Comparison of ENCODE assay signal across 24 cellular contexts in genomic region chr11:70769521-70769920, GRCh38.
"Had no signal": no experiment of that assay in that cellular context is flagged by ENCODE, and none has a peak within 500 bp of the region (broad histone marks: within the 10 kb centered on the region; RNA-seq: fewer than 3 reads in every experiment).

No MANE protein-coding gene starts in this region.

- H3K4me2 ChIP-seq: smooth muscle cell had no signal

- H3K36me3 Mint-ChIP-seq: natural killer cell treated with Interleukin-12 subunit alpha and Interleukin-12 subunit beta and Interleukin-15 and Interleukin-18, amount 100 ng/mL, for 72 hours; stimulated activated memory B cell treated with anti-CD40 and anti-IgM and Interleukin-4, amounts not matched to agents 10 μg/mL and 1 μg/mL and 100 μg/mL, for 72 hours had no signal

- H3K36me3 ChIP-seq: colonic mucosa, gastrocnemius medialis, lower lobe of right lung, pancreas, tibial artery, uterus had no signal

- H3K4me3 ChIP-seq: colonic mucosa, gastrocnemius medialis, lower lobe of right lung, pancreas, smooth muscle cell, testis, tibial artery, uterus had no signal

- H3K4me3 Mint-ChIP-seq: dendritic cell treated with granulocyte-macrophage colony-stimulating factor and Interleukin-4, amounts not matched to agents 40 ng/mL and 50 ng/mL, for 4 days; endodermal cell; natural killer cell treated with Interleukin-12 subunit alpha and Interleukin-12 subunit beta and Interleukin-15 and Interleukin-18, amount 100 ng/mL, for 72 hours; stimulated activated memory B cell treated with anti-CD40 and anti-IgM and Interleukin-4, amounts not matched to agents 10 μg/mL and 1 μg/mL and 100 μg/mL, for 72 hours; type B pancreatic cell had no signal

- ATAC-seq: esophagus mucosa; gastrocnemius medialis; left ventricle myocardium superior; lower lobe of right lung; pancreas; sciatic nerve; stimulated activated memory B cell treated with anti-CD40 and anti-IgM and Interleukin-4, amounts not matched to agents 10 μg/mL and 1 μg/mL and 100 μg/mL, for 72 hours; stimulated activated naive CD8-positive, alpha-beta T cell treated with anti-CD3 and anti-CD28 coated beads, Interleukin-15, Interleukin-2, amounts not matched to agents 100 U/mL and 50 U/mL, for 24 hours had no signal

- H3K9me3 ChIP-seq: colonic mucosa, gastrocnemius medialis, lower lobe of right lung, pancreas, testis, tibial artery, uterus had no signal

- FAIRE-seq: keratinocyte, pancreas had no signal

- H3K4me1 Mint-ChIP-seq: stimulated activated memory B cell treated with anti-CD40 and anti-IgM and Interleukin-4, amounts not matched to agents 10 μg/mL and 1 μg/mL and 100 μg/mL, for 72 hours had no signal

- H3K27ac Mint-ChIP-seq: dendritic cell treated with granulocyte-macrophage colony-stimulating factor and Interleukin-4, amounts not matched to agents 40 ng/mL and 50 ng/mL, for 4 days; endodermal cell; natural killer cell treated with Interleukin-12 subunit alpha and Interleukin-12 subunit beta and Interleukin-15 and Interleukin-18, amount 100 ng/mL, for 72 hours; stimulated activated memory B cell treated with anti-CD40 and anti-IgM and Interleukin-4, amounts not matched to agents 10 μg/mL and 1 μg/mL and 100 μg/mL, for 72 hours had no signal

- H3K4me1 ChIP-seq: colonic mucosa, gastrocnemius medialis, lower lobe of right lung, pancreas, testis, tibial artery, uterus had no signal

- H3K9me3 Mint-ChIP-seq: dendritic cell treated with granulocyte-macrophage colony-stimulating factor and Interleukin-4, amounts not matched to agents 40 ng/mL and 50 ng/mL, for 4 days; natural killer cell treated with Interleukin-12 subunit alpha and Interleukin-12 subunit beta and Interleukin-15 and Interleukin-18, amount 100 ng/mL, for 72 hours had no signal

- H3K27me3 ChIP-seq: colonic mucosa, pancreas, testis, uterus had no signal

- H3K27me3 Mint-ChIP-seq: dendritic cell treated with granulocyte-macrophage colony-stimulating factor and Interleukin-4, amounts not matched to agents 40 ng/mL and 50 ng/mL, for 4 days; type B pancreatic cell had no signal

- H3K27ac ChIP-seq: colonic mucosa, epithelial cell of prostate, gastrocnemius medialis, lower lobe of right lung, pancreas, testis, tibial artery, uterus had no signal

- DNase-seq: colonic mucosa; effector CD8-positive, alpha-beta T cell; endodermal cell; foreskin fibroblast; gastrocnemius medialis; left ventricle myocardium superior; lower lobe of right lung; occipital lobe; pancreas; stimulated activated CD4-positive, alpha-beta T cell treated with anti-CD3 and anti-CD28 coated beads, Interleukin-2, amount 100 ng/mL, for 24 hours; stimulated activated CD4-positive, alpha-beta T cell treated with anti-CD3 and anti-CD28 coated beads, Interleukin-4, amount 100 ng/mL, for 24 hours; stimulated activated naive CD8-positive, alpha-beta T cell treated with anti-CD3 and anti-CD28 coated beads, Interleukin-15, Interleukin-2, amounts not matched to agents 100 U/mL and 50 U/mL, for 24 hours; testis; uterus had no signal
